ENCODE assay signal across 1 cellular context in the genomic region with DNA sequence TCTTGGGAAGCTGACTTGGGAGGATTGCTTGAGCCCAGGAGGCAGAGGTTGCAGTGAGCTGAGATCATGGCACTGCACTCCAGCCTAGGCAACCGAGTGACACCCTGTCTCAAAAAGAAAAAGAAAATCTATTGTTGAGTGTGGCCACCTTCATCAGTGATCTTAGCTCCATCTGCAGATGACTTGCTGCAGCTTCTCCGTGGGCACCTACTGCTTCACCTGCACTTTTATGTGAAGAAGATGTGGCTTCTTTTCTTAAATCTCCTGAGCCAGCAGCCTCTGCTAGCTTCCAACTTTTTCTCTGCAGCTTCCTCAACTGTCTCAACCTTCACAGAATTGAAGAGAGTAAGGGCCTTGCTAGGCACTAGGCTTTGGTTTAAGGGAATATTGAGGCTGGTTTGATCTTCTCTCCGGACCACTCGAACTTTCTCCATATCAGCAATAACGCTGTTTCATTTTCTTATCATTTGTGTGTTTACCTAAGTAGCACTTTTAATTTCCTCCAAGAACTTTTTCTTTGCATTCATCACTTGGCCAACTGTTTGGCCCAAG.
TF ChIP-seq lines count a peak whose summit lies in the region.

No MANE protein-coding gene starts in this region.

TF ChIP-seq in K562, 482 proteins besides CTCF, POLR2A, EP300 and RAD21 (continued from another document):
- TF ChIP-seq, protein P1, sequence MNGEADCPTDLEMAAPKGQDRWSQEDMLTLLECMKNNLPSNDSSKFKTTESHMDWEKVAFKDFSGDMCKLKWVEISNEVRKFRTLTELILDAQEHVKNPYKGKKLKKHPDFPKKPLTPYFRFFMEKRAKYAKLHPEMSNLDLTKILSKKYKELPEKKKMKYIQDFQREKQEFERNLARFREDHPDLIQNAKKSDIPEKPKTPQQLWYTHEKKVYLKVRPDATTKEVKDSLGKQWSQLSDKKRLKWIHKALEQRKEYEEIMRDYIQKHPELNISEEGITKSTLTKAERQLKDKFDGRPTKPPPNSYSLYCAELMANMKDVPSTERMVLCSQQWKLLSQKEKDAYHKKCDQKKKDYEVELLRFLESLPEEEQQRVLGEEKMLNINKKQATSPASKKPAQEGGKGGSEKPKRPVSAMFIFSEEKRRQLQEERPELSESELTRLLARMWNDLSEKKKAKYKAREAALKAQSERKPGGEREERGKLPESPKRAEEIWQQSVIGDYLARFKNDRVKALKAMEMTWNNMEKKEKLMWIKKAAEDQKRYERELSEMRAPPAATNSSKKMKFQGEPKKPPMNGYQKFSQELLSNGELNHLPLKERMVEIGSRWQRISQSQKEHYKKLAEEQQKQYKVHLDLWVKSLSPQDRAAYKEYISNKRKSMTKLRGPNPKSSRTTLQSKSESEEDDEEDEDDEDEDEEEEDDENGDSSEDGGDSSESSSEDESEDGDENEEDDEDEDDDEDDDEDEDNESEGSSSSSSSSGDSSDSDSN (IDR thresholded peaks at IDR 0.05; ENCODE audit: borderline replicate concordance in 1 of 2, low read depth in 2 of 2, low read length in 2 of 2), result 0 out of 4 replicates have a peak, but pooled peaks of 1 of the 2 experiments have one; percentile 41
- TF ChIP-seq ZNF384 (IDR thresholded peaks at IDR 0.05; ENCODE audit: low read depth, low read length), result no peak
- no peak for TF ChIP-seq CBFA2T2 (conservative IDR thresholded peaks at IDR 0.05)
- TF ChIP-seq MAFG (tag; conservative IDR thresholded peaks at IDR 0.05), result peak; percentile 70; the same call in 1 of the 2 replicates
- TF ChIP-seq ZBED1 (IDR thresholded peaks at IDR 0.05), result 0 out of 2 replicates have a peak, but pooled peaks have one; percentile 12
- no peak for TF ChIP-seq E2F3 (CRISPR knock-in tag; IDR thresholded peaks at IDR 0.05)
- 0 out of 2 replicates have a peak, but pooled peaks have one; percentile 17 for TF ChIP-seq NBN (IDR thresholded peaks at IDR 0.05; ENCODE audit: low read depth)
- TF ChIP-seq, protein P2, sequence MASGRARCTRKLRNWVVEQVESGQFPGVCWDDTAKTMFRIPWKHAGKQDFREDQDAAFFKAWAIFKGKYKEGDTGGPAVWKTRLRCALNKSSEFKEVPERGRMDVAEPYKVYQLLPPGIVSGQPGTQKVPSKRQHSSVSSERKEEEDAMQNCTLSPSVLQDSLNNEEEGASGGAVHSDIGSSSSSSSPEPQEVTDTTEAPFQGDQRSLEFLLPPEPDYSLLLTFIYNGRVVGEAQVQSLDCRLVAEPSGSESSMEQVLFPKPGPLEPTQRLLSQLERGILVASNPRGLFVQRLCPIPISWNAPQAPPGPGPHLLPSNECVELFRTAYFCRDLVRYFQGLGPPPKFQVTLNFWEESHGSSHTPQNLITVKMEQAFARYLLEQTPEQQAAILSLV (tag; IDR thresholded peaks at IDR 0.05), result no peak
- no peak for TF ChIP-seq SIX5 (IDR thresholded peaks at IDR 0.05; ENCODE audit: borderline replicate concordance in 1 of 2, insufficient read depth in 1 of 2, low read depth in 1 of 2, low read length in 2 of 2)
- TF ChIP-seq LEF1 (IDR thresholded peaks at IDR 0.05), result 0 out of 2 replicates have a peak, but pooled peaks have one; percentile 25
